1 cellular context compared by ENCODE assay signal in genomic region chr7:151520419-151521229, GRCh38.
TF ChIP-seq lines count a peak whose summit lies in the region.

No MANE protein-coding gene starts in this region.

TF ChIP-seq in GM23338, 12 proteins besides CTCF, POLR2A, EP300 and RAD21 (continued from another document):
- TF ChIP-seq ZNF462 (CRISPR knock-in tag; IDR thresholded peaks at IDR 0.05) (no peak), EZH2 (IDR thresholded peaks at IDR 0.05; ENCODE audit: low read depth, unreplicated experiment) (no peak), STAT1 (IDR thresholded peaks at IDR 0.05; ENCODE audit: unreplicated experiment) (no peak), EZH2phosphoT487 (IDR thresholded peaks at IDR 0.05; ENCODE audit: unreplicated experiment) (no peak)
TF ChIP-seq in GM23338: peak in this region for 0.
